In the genomic region with DNA sequence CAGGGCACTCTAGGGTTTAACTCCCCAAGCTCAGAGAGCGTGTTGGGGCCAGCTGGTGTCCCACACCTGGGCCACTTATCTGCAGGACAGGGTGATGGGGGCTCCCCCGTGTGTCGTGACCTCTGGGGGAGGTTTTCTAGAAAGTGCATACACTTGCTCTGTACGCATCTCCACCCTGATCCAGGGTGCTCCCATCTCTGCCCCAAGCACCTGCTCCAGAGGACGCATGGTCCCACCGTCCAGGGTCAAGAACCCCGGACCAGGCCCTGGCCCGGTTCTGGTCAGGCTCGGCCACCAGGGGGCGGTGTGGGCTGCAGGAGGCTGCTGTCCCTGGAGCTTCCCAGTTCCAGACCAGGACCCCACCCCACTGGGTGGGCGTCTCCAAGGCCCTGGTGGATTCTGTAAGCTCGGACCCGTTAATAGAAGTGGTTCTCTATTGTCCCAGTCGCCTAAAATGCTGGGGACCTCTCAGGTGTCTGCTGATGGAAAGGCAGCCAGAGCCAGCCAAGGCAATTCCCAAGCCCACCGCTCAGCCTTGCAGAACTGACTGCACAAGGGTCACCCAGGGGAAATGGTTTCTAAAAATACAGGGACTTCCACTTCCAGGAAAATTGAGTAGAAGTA, we compare ENCODE assay signal across 8 cellular contexts. TPM values are rescaled to one million over a fixed set of nuclear protein-coding genes. Genes with fewer than 3 reads are reported as not detected.
DNase-seq lines count a peak whose midpoint lies in the region; ATAC-seq and TF ChIP-seq lines count a peak whose summit lies in the region.

No MANE protein-coding gene starts in this region.

- H3K36me3 Mint-ChIP-seq in activated CD4-positive, alpha-beta T cell treated with anti-CD3 and anti-CD28 coated beads for 36 hours (ENCODE audit: low read depth), result no peaks in the 10 kb centered on the region
- H3K36me3 Mint-ChIP-seq in naive thymus-derived CD4-positive, alpha-beta T cell, result no peaks in the 10 kb centered on the region

- no peaks in the 10 kb centered on the region for H3K9me3 Mint-ChIP-seq in activated CD4-positive, alpha-beta T cell treated with anti-CD3 and anti-CD28 coated beads for 36 hours (ENCODE audit: low read depth)
- H3K9me3 Mint-ChIP-seq in naive thymus-derived CD4-positive, alpha-beta T cell, result peaks cover 0 to 6% (median 0%) of the 10 kb centered on the region in 11 donors

- in situ Hi-C loops in GM23248 (cut with MboI), result no loop called here
- in situ Hi-C loops in transverse colon (cut with MboI; ENCODE audit: low pct_ligation_motif_present in 1 of 4, low pct_unique_long_range_greater_than_20kb in 1 of 4, low sequenced_read_pairs in 3 of 4), result no loop called here
- in situ Hi-C loops in G401 (cut with HindIII; ENCODE audit: low sequenced_read_pairs), result no loop called here

- intact Hi-C loops in activated CD4-positive, alpha-beta T cell treated with anti-CD3 and anti-CD28 coated beads for 36 hours (cut with DNase I, micrococcal nuclease), result loop anchor here (1.0 to 5.0 kb wide), 2 partner anchors 38 to 39 kb away; no protein-coding TSS in a partner anchor
- intact Hi-C loops in naive thymus-derived CD4-positive, alpha-beta T cell (cut with micrococcal nuclease), result loop anchor here (1.0 to 2.0 kb wide), 2 partner anchors 39 kb away; no protein-coding TSS in a partner anchor
- intact Hi-C loops in transverse colon (cut with DNase I; ENCODE audit: low total_unique reads), result loop anchor here (2.0 kb wide), 1 partner anchor 37 kb away; no protein-coding TSS in a partner anchor

- CTCF ChIA-PET in activated CD4-positive, alpha-beta T cell treated with anti-CD3 and anti-CD28 coated beads for 36 hours (lab: Charles Lee), result interaction anchor here (0.6 to 2.5 kb wide), 12 partner anchors 10 to 228 kb away, joined by 3 to 14 read pairs (median 4); no protein-coding TSS in a partner anchor
- CTCF ChIA-PET in naive thymus-derived CD4-positive, alpha-beta T cell (lab: Charles Lee), result interaction anchor here (0.8 to 1.9 kb wide), 5 partner anchors 10 to 341 kb away, joined by 3 to 4 read pairs (median 3); no protein-coding TSS in a partner anchor

- no peaks in the 10 kb centered on the region for H3K9me3 ChIP-seq in GM23248 (ENCODE audit: low read depth)
- H3K9me3 ChIP-seq in naive thymus-derived CD4-positive, alpha-beta T cell (ENCODE audit: control insufficient read depth in 2 of 3, low read length in 3 of 3), result no peaks in the 10 kb centered on the region
- H3K9me3 ChIP-seq in transverse colon, result no peaks in the 10 kb centered on the region

- H3K27me3 ChIP-seq in GM23248 (replicated peaks; ENCODE audit: insufficient read depth) (peaks cover 18% of the 10 kb centered on the region; the same call in 1 of the 2 replicates), transverse colon (peaks cover 42% of the 10 kb centered on the region)
- peaks cover 0 to 2% of the 10 kb centered on the region in 2 donors for H3K27me3 ChIP-seq in naive thymus-derived CD4-positive, alpha-beta T cell (ENCODE audit: control insufficient read depth in 2 of 2, insufficient read depth in 2 of 2, low read length in 2 of 2)

- no peak for TF ChIP-seq EP300 in transverse colon (IDR thresholded peaks at IDR 0.05; ENCODE audit: low read depth)

- no peaks in the 10 kb centered on the region for H3K79me2 ChIP-seq in GM23248 (ENCODE audit: insufficient read depth)

- TF ChIP-seq CTCF in transverse colon (IDR thresholded peaks at IDR 0.05), result peak; percentile 63 to 83 (median 80)

- H3K4me3 ChIP-seq in GM23248, result no peak overlapping the region
- no peak overlapping the region for H3K4me3 ChIP-seq in naive thymus-derived CD4-positive, alpha-beta T cell (ENCODE audit: low read length)
- H3K4me3 ChIP-seq in transverse colon, result no peak overlapping the region

- POLR2A ChIA-PET in activated CD4-positive, alpha-beta T cell treated with anti-CD3 and anti-CD28 coated beads for 36 hours (lab: Charles Lee), result no interaction called here
- POLR2A ChIA-PET in naive thymus-derived CD4-positive, alpha-beta T cell (lab: Charles Lee), result no interaction called here

- H3K27ac Mint-ChIP-seq in activated CD4-positive, alpha-beta T cell treated with anti-CD3 and anti-CD28 coated beads for 36 hours, result no peak overlapping the region
- no peak overlapping the region for H3K27ac Mint-ChIP-seq in naive thymus-derived CD4-positive, alpha-beta T cell

- H4K20me1 ChIP-seq in GM23248 (ENCODE audit: insufficient read depth), result no peaks in the 10 kb centered on the region

- H3K27ac ChIP-seq in GM23248, result no peak overlapping the region
- H3K27ac ChIP-seq in naive thymus-derived CD4-positive, alpha-beta T cell (ENCODE audit: low read depth, low read length), result no peak overlapping the region
- H3K27ac ChIP-seq in transverse colon, result no peak overlapping the region

- H3K9ac ChIP-seq in GM23248, result no peak overlapping the region

- no peak overlapping the region for H2AFZ ChIP-seq in GM23248

- 15 to 18% methylated on average over 15 of the region's 15 CpGs for WGBS in GM23248 (ENCODE audit: low coverage in 1 of 2, low lambda C conversion rate in 2 of 2, missing lambda C conversion rate in 2 of 2), 2 experiments
- 30% methylated on average over 15 of the region's 15 CpGs; no CpG with 5 or more reads in 1 of the 2 donors for WGBS in transverse colon (ENCODE audit: low coverage in 1 of 2), 2 donors

- no peak for TF ChIP-seq POLR2A in transverse colon (IDR thresholded peaks at IDR 0.05)

- H3K36me3 ChIP-seq in GM23248 (ENCODE audit: low read depth), result no peaks in the 10 kb centered on the region
- no peaks in the 10 kb centered on the region for H3K36me3 ChIP-seq in naive thymus-derived CD4-positive, alpha-beta T cell (ENCODE audit: control insufficient read depth in 2 of 3, insufficient read depth in 3 of 3, low read length in 3 of 3)
- H3K36me3 ChIP-seq in transverse colon, result no peaks in the 10 kb centered on the region

- H3K4me1 Mint-ChIP-seq in activated CD4-positive, alpha-beta T cell treated with anti-CD3 and anti-CD28 coated beads for 36 hours, result peaks cover 6% of the 10 kb centered on the region
- H3K4me1 Mint-ChIP-seq in naive thymus-derived CD4-positive, alpha-beta T cell, result no peaks in the 10 kb centered on the region

- no peaks in the 10 kb centered on the region for H3F3A ChIP-seq in GM23248 (ENCODE audit: insufficient read depth)

- peak; percentile 45 for DNase-seq in GM23248
- peak; percentile 67 for DNase-seq in activated CD4-positive, alpha-beta T cell treated with anti-CD3 and anti-CD28 coated beads for 36 hours
- peak; percentile 37 for DNase-seq in effector CD4-positive, alpha-beta T cell
- peak; percentile 5 to 54 (median 23) for DNase-seq in naive thymus-derived CD4-positive, alpha-beta T cell
- peak; percentile 27 for DNase-seq in transverse colon
- DNase-seq in NCI-H187 treated with DMSO at 0.1 percent for 48 hours (lab: John Stamatoyannopoulos, UW), result no peak
- DNase-seq in epidermal melanocyte (ENCODE audit: insufficient read length, low spot score), result no peak
- DNase-seq in G401 (ENCODE audit: low spot score), result no peak

- H3K9me2 ChIP-seq in GM23248 (ENCODE audit: insufficient read depth), result no peaks in the 10 kb centered on the region

- no peaks in the 10 kb centered on the region for H3K4me1 ChIP-seq in GM23248 (ENCODE audit: insufficient read depth)
- H3K4me1 ChIP-seq in naive thymus-derived CD4-positive, alpha-beta T cell (ENCODE audit: control insufficient read depth in 2 of 2, insufficient read depth in 2 of 2, low read length in 2 of 2), result no peaks in the 10 kb centered on the region
- no peaks in the 10 kb centered on the region for H3K4me1 ChIP-seq in transverse colon

- H3K4me3 Mint-ChIP-seq in activated CD4-positive, alpha-beta T cell treated with anti-CD3 and anti-CD28 coated beads for 36 hours, result no peak overlapping the region
- no peak overlapping the region for H3K4me3 Mint-ChIP-seq in naive thymus-derived CD4-positive, alpha-beta T cell

- H3K4me2 ChIP-seq in GM23248 (ENCODE audit: unreplicated experiment), result no peak overlapping the region

- peaks cover 19% of the 10 kb centered on the region for H3K27me3 Mint-ChIP-seq in activated CD4-positive, alpha-beta T cell treated with anti-CD3 and anti-CD28 coated beads for 36 hours
- H3K27me3 Mint-ChIP-seq in naive thymus-derived CD4-positive, alpha-beta T cell, result peaks cover 18 to 28% (median 23%) of the 10 kb centered on the region in 5 donors

- peak; percentile 49 for ATAC-seq in activated CD4-positive, alpha-beta T cell treated with anti-CD3 and anti-CD28 coated beads for 36 hours
- peak; percentile 54 for ATAC-seq in naive thymus-derived CD4-positive, alpha-beta T cell

RNA-seq across cellular contexts. Expression of a gene that starts 34.7 kb away (rescaled TPM):
- total RNA-seq in GM23248 (2014; rRNA removed; shearing (Covaris generic)), result 31.5 and 35.3 TPM in 2 replicates
- polyA plus RNA-seq in GM23248 (2016; fragmentation: Nextera tagmentation; extraction: Ambion mirVana), result 16.1 and 17.0 TPM in 2 replicates
- 1 to 10 TPM in 1 of 2 experiments, under 1 TPM in 1; 0.94 to 1.5 TPM for total RNA-seq in activated CD4-positive, alpha-beta T cell treated with anti-CD3 and anti-CD28 coated beads for 36 hours
- total RNA-seq in naive thymus-derived CD4-positive, alpha-beta T cell, result 1 to 10 TPM in 1 of 5 experiments, under 1 TPM in 2, not detected in 2; 0.22 to 4.2 (median 0.66) TPM
- under 1 TPM in 1 of 2 donors, not detected in 1; 0.32 TPM for polyA plus RNA-seq in naive thymus-derived CD4-positive, alpha-beta T cell
- total RNA-seq in transverse colon, result 100 to 1,000 TPM in 1 of 4 donors, 1 to 10 TPM in 3; 2.5 to 709 (median 5.4) TPM
- total RNA-seq in G401 (2014; rRNA removed; shearing (Covaris generic)), result 8.3 and 21.4 TPM in 2 replicates

RNA-seq across cellular contexts. Expression of a gene that starts 43.8 kb away (rescaled TPM):
- total RNA-seq in GM23248 (2014; rRNA removed; shearing (Covaris generic)), result 7.1 and 10.2 TPM in 2 replicates
- polyA plus RNA-seq in GM23248 (2016; fragmentation: Nextera tagmentation; extraction: Ambion mirVana), result 3.2 and 4.9 TPM in 2 replicates
- not detected for total RNA-seq in activated CD4-positive, alpha-beta T cell treated with anti-CD3 and anti-CD28 coated beads for 36 hours
- 1 to 10 TPM in 1 of 5 experiments, under 1 TPM in 1, not detected in 3; 0.40 to 3.0 TPM for total RNA-seq in naive thymus-derived CD4-positive, alpha-beta T cell
- not detected for polyA plus RNA-seq in naive thymus-derived CD4-positive, alpha-beta T cell
- 10 to 100 TPM in 1 of 4 donors, 1 to 10 TPM in 2, under 1 TPM in 1; 0.41 to 10.3 (median 1.8) TPM for total RNA-seq in transverse colon
- total RNA-seq in G401 (2014; rRNA removed; shearing (Covaris generic)), result 3.2 and 4.7 TPM in 2 replicates

Comparison
In these comparisons a context has a peak if more than half of its experiments do, and no peak if none do; other contexts are left out.
1. DNase-seq: peak in GM23248 (single experiment), activated CD4-positive, alpha-beta T cell treated with anti-CD3 and anti-CD28 coated beads for 36 hours (single experiment), effector CD4-positive, alpha-beta T cell (single experiment), naive thymus-derived CD4-positive, alpha-beta T cell (9 of 9) and transverse colon (single experiment); none in NCI-H187 treated with DMSO at 0.1 percent for 48 hours (single experiment), epidermal melanocyte (single experiment) and G401 (single experiment).